In the genomic region with DNA sequence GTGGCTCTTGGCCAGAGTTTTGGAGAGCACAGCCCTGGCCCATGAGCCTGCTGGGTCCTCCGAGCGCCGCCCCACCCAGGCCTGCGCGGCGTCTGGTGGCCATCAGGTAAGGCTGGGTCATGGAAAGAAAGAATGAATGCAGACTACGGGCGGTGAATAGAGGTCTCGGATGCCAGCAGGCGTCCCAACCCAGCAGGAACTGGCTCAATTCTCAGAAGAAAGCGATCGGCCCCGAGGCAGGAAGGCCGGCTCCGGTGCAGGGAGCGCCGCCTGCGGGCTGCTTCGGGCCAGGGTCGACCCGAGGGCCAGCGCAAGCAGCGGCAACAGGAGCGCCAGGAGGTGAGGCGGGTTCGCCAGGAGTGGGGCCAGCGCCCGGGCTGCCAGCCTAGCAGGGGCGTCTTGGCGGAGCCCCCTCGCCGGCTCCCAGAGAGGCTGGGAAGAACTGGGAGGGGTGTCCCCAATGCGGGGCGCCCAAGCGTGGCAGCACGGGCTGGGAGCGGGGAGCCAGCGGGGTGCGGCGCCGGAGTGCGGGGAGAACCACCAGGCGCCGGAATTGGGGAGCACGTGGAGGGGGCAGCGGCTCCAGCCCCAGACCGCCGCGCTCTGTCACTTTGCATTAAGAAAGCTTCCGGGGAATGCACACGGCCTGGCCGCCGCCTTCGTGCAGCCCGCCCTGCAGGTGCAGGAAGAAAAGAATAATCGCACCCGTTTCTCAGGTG, we compare ENCODE assay signal across 8 cellular contexts. TPM values are rescaled to one million over a fixed set of nuclear protein-coding genes. Genes with fewer than 3 reads are reported as not detected.
A peak's percentile ranks its signal among the peaks of the same experiment; 100 is the strongest.
DNase-seq lines count a peak whose midpoint lies in the region; ATAC-seq and TF ChIP-seq lines count a peak whose summit lies in the region.

No MANE protein-coding gene starts in this region.

- H3K9me2 ChIP-seq in PC-3 (replicated peaks; ENCODE audit: low read length), result no peaks in the 10 kb centered on the region

- no peak for TF ChIP-seq EP300 in ovary (IDR thresholded peaks at IDR 0.05)

- H3K79me2 ChIP-seq in PC-3 (ENCODE audit: low read length), result peaks cover 12% of the 10 kb centered on the region

- WGBS in ovary, 3 donors, result 1 to 2% (median 2%) methylated on average over 49 to 57 of the region's 57 CpGs

- ATAC-seq in PC-3 (peak; percentile 83), GM18498 (IDR thresholded peaks at IDR 0.05; ENCODE audit: unreplicated experiment) (no peak)

- CTCF ChIA-PET in PC-3 (lab: Charles Lee), result no interaction called here

- peak overlapping the region; percentile 81 for H2AFZ ChIP-seq in PC-3 (ENCODE audit: low read length)

- peak overlapping the region; percentile 67 for H3K9ac ChIP-seq in PC-3 (ENCODE audit: low read length)

- DNase-seq in activated T-cell treated with anti-CD3 and anti-CD28 coated beads for 48 hours (ENCODE audit: low read depth) (peak; percentile 1), PC-3 (peak; percentile 53), epithelial cell of esophagus (ENCODE audit: low read depth) (no peak), ovary (no peak), NCI-H1694 treated with DMSO at 0.1 percent for 48 hours (lab: John Stamatoyannopoulos, UW) (no peak)
- DNase-seq in activated T-cell treated with anti-CD3 and anti-CD28 coated beads, Interleukin-2, amount 50 U/mL, for 1 hour, result no peak
- no peak for DNase-seq in NK-92 treated with Interleukin-12 subunit alpha and Interleukin-12 subunit beta, amount 100 ng/mL, for 24 hours (lab: John Stamatoyannopoulos, UW)

- H3K27me3 ChIP-seq in PC-3 (ENCODE audit: low read length) (no peaks in the 10 kb centered on the region), ovary (no peaks in the 10 kb centered on the region)

- no TSS peak for BruUV-seq in PC-3 (replicated peaks; lab: Mats Ljungman, UMichigan)

- no peak for TF ChIP-seq POLR2A in ovary (IDR thresholded peaks at IDR 0.05)

- H3K27ac ChIP-seq in PC-3 (ENCODE audit: low read length) (peak overlapping the region; percentile 53), ovary (no peak overlapping the region)

- peak; percentile 36; the same call in 1 of the 2 replicates for TF ChIP-seq CTCF in PC-3 (conservative IDR thresholded peaks at IDR 0.05; ENCODE audit: low read depth, low read length)
- no peak for TF ChIP-seq CTCF in epithelial cell of esophagus (IDR thresholded peaks at IDR 0.05; ENCODE audit: insufficient read depth, low read depth, low read length, missing control alignments)
- TF ChIP-seq CTCF in ovary (IDR thresholded peaks at IDR 0.05), result no peak

- no peaks in the 10 kb centered on the region for H3K36me3 ChIP-seq in PC-3 (ENCODE audit: low read depth, low read length)
- no peaks in the 10 kb centered on the region for H3K36me3 ChIP-seq in ovary

- no peaks in the 10 kb centered on the region for H3F3A ChIP-seq in PC-3 (ENCODE audit: low read length, unreplicated experiment)

- H3K9me3 ChIP-seq in PC-3 (ENCODE audit: low read length) (no peaks in the 10 kb centered on the region), ovary (peaks cover 0 to 10% of the 10 kb centered on the region in 2 donors)

- no peaks in the 10 kb centered on the region for H4K20me1 ChIP-seq in PC-3 (ENCODE audit: low read length)

- H3K4me3 ChIP-seq in PC-3 (ENCODE audit: low read length) (peak overlapping the region; percentile 72), epithelial cell of esophagus (ENCODE audit: low read length) (peak overlapping the region; percentile 21), ovary (peak overlapping the region; percentile 27)

- H3K4me2 ChIP-seq in PC-3 (ENCODE audit: low read length), result peak overlapping the region; percentile 76

- intact Hi-C loops in PC-3 (cut with micrococcal nuclease) (no loop called here), ovary (cut with DNase I) (no loop called here)

- peaks cover 21% of the 10 kb centered on the region for H3K4me1 ChIP-seq in PC-3 (ENCODE audit: insufficient read depth, low read length)
- H3K4me1 ChIP-seq in ovary (ENCODE audit: insufficient read depth), result no peaks in the 10 kb centered on the region

- POLR2A ChIA-PET in PC-3 (lab: Charles Lee; ENCODE audit: unreplicated experiment), result no interaction called here

RNA-seq across cellular contexts. Expression of a gene that starts 7.1 kb away (rescaled TPM):
- 7.4 and 7.9 TPM in 2 replicates for total RNA-seq in PC-3 (2014; rRNA removed)
- 1 to 10 TPM in 3 of 7 donors, under 1 TPM in 2, not detected in 2; 0.77 to 5.5 (median 1.5) TPM for total RNA-seq in ovary
- under 1 TPM; 0.35 to 0.63 TPM for polyA plus RNA-seq in ovary

Comparison
In these comparisons a context has a peak if more than half of its experiments do, and no peak if none do; other contexts are left out.
1. DNase-seq: peak in activated T-cell treated with anti-CD3 and anti-CD28 coated beads for 48 hours (single experiment) and PC-3 (single experiment); none in activated T-cell treated with anti-CD3 and anti-CD28 coated beads, Interleukin-2, amount 50 U/mL, for 1 hour (single experiment), epithelial cell of esophagus (single experiment), ovary (0 of 5), NK-92 treated with Interleukin-12 subunit alpha and Interleukin-12 subunit beta, amount 100 ng/mL, for 24 hours (single experiment) and NCI-H1694 treated with DMSO at 0.1 percent for 48 hours (single experiment).
2. H3K4me3 ChIP-seq: peak in every context shown above with its lines; median percentile 72 in PC-3; 27 in ovary; 21 in epithelial cell of esophagus.